Comparison of ENCODE assay signal across 26 cellular contexts in genomic region chr5:155886311-155887031, GRCh38.
DNase-seq lines count a peak whose midpoint lies in the region; ATAC-seq and TF ChIP-seq lines count a peak whose summit lies in the region.
"Had no signal": no experiment of that assay in that cellular context is flagged by ENCODE, and none has a peak within 500 bp of the region (broad histone marks: within the 10 kb centered on the region; RNA-seq: fewer than 3 reads in every experiment).

No MANE protein-coding gene starts in this region.

- H2BK120ac ChIP-seq in mesendoderm (ENCODE audit: low read depth, low read length) (no peak overlapping the region), trophoblast cell (ENCODE audit: insufficient read depth, low read length, poor library complexity) (no peak overlapping the region)

- POLR2A ChIA-PET in WTC11 (lab: Charles Lee) = no interaction called here
- POLR2A ChIA-PET in naive thymus-derived CD4-positive, alpha-beta T cell (lab: Charles Lee) = no interaction called here

- TF ChIP-seq CTCF in WTC11 (IDR thresholded peaks at IDR 0.05) = no peak

- CTCF ChIA-PET in WTC11 (lab: Charles Lee) = no interaction called here
- CTCF ChIA-PET in naive thymus-derived CD4-positive, alpha-beta T cell (lab: Charles Lee) = no interaction called here

- H4K12ac ChIP-seq in trophoblast cell (ENCODE audit: low read depth, low read length) = no peak overlapping the region

- no peak overlapping the region for H3K27ac Mint-ChIP-seq in WTC11
- no peak overlapping the region for H3K27ac Mint-ChIP-seq in activated T-cell treated with anti-CD3 and anti-CD28 coated beads, Interleukin-2, amount 50 U/mL, for 72 hours
- no peak overlapping the region for H3K27ac Mint-ChIP-seq in naive thymus-derived CD4-positive, alpha-beta T cell
- H3K27ac Mint-ChIP-seq: CD4-positive, alpha-beta T cell had no signal

- H3K18ac ChIP-seq in mesendoderm (ENCODE audit: low read length) = no peak overlapping the region
- no peak overlapping the region for H3K18ac ChIP-seq in trophoblast cell (ENCODE audit: low read length)

- no CpG with 5 or more reads among the region's 13 CpGs for WGBS in mesendoderm (ENCODE audit: extremely low coverage, insufficient coverage, low lambda C conversion rate)
- WGBS in trophoblast cell (ENCODE audit: extremely low coverage, insufficient coverage, insufficient read length) = no CpG with 5 or more reads among the region's 13 CpGs

- H3K4me1 ChIP-seq in mesendoderm (ENCODE audit: control insufficient read depth, low read depth, low read length) (no peaks in the 10 kb centered on the region), trophoblast cell (ENCODE audit: control insufficient read depth in 1 of 2, insufficient read depth in 2 of 2, low read length in 2 of 2) (no peaks in the 10 kb centered on the region)
- peaks cover 0 to 3% of the 10 kb centered on the region in 2 donors for H3K4me1 ChIP-seq in naive thymus-derived CD4-positive, alpha-beta T cell (ENCODE audit: control insufficient read depth in 2 of 2, insufficient read depth in 2 of 2, low read length in 2 of 2)
- H3K4me1 ChIP-seq: Peyer's patch had no signal

- H3K4me3 Mint-ChIP-seq in WTC11 = no peak overlapping the region
- H3K4me3 Mint-ChIP-seq in activated T-cell treated with anti-CD3 and anti-CD28 coated beads, Interleukin-2, amount 50 U/mL, for 72 hours = no peak overlapping the region
- H3K4me3 Mint-ChIP-seq in naive thymus-derived CD4-positive, alpha-beta T cell = no peak overlapping the region
- H3K4me3 Mint-ChIP-seq: CD4-positive, alpha-beta T cell had no signal

- DNase-seq in AG08395 (ENCODE audit: low spot score) = peak; percentile 4
- peak; percentile 5 for DNase-seq in M059J (ENCODE audit: low read depth)
- DNase-seq in WTC11 (ENCODE audit: low spot score) = no peak
- peak; percentile 35 for DNase-seq in mesendoderm
- DNase-seq in trophoblast cell = no peak
- no peak for DNase-seq in activated T-cell treated with anti-CD3 and anti-CD28 coated beads, Interleukin-2, amount 50 U/mL, for 72 hours
- DNase-seq in naive thymus-derived CD4-positive, alpha-beta T cell = no peak
- DNase-seq: 8988T; ACHN; AML-193; CD4-positive, alpha-beta T cell; GOT3; NCI-H1092 treated with DMSO at 0.1 percent for 48 hours; NCI-H1436 treated with DMSO at 0.1 percent for 48 hours; NCI-H1930; NCI-H2107; NCI-H446 treated with DMSO at 0.1 percent for 48 hours; NCI-H526 treated with DMSO at 0.1 percent for 48 hours; OCI-M1; Peyer's patch; SHP77 treated with DMSO at 0.1 percent for 48 hours; SK-N-SH had no signal

- no peak overlapping the region for H3K23ac ChIP-seq in mesendoderm (ENCODE audit: low read length)
- H3K23ac ChIP-seq in trophoblast cell (ENCODE audit: low read length) = no peak overlapping the region

- no peaks in the 10 kb centered on the region for H3K4me1 Mint-ChIP-seq in WTC11
- no peaks in the 10 kb centered on the region for H3K4me1 Mint-ChIP-seq in activated T-cell treated with anti-CD3 and anti-CD28 coated beads, Interleukin-2, amount 50 U/mL, for 72 hours (ENCODE audit: low read depth)
- no peaks in the 10 kb centered on the region for H3K4me1 Mint-ChIP-seq in naive thymus-derived CD4-positive, alpha-beta T cell

- H3K79me1 ChIP-seq in mesendoderm (ENCODE audit: low read length) (no peaks in the 10 kb centered on the region), trophoblast cell (ENCODE audit: low read length) (no peaks in the 10 kb centered on the region)

- H3K4me3 ChIP-seq in mesendoderm (ENCODE audit: low read length) (no peak overlapping the region), trophoblast cell (ENCODE audit: low read depth, low read length) (no peak overlapping the region)
- H3K4me3 ChIP-seq in naive thymus-derived CD4-positive, alpha-beta T cell (ENCODE audit: low read length) = no peak overlapping the region
- H3K4me3 ChIP-seq: BLaER1 treated with 17β-estradiol and CSF1 and Interleukin-3, amounts not matched to agents 10 nM and 100 nM; GM12878; Peyer's patch had no signal

- no peak overlapping the region for H4K91ac ChIP-seq in trophoblast cell (ENCODE audit: low read depth, low read length)

- no peak overlapping the region for H3K4ac ChIP-seq in mesendoderm (ENCODE audit: low read depth, low read length)
- no peak overlapping the region for H3K4ac ChIP-seq in trophoblast cell (ENCODE audit: low read depth, low read length)

- H3K14ac ChIP-seq in trophoblast cell (ENCODE audit: low read length) = no peak overlapping the region

- no peak overlapping the region for H3K56ac ChIP-seq in mesendoderm (ENCODE audit: low read length)

- no peak overlapping the region for H2BK12ac ChIP-seq in trophoblast cell (ENCODE audit: low read length)

- no peaks in the 10 kb centered on the region for H3K9me3 ChIP-seq in trophoblast cell (ENCODE audit: insufficient read depth, low read depth, low read length)
- no peaks in the 10 kb centered on the region for H3K9me3 ChIP-seq in naive thymus-derived CD4-positive, alpha-beta T cell (ENCODE audit: control insufficient read depth in 2 of 3, low read length in 3 of 3)
- H3K9me3 ChIP-seq: BLaER1 treated with 17β-estradiol and CSF1 and Interleukin-3, amounts not matched to agents 10 nM and 100 nM; Peyer's patch; SK-N-SH had no signal

- H4K5ac ChIP-seq in mesendoderm (ENCODE audit: low read length) = no peak overlapping the region

- H2AFZ ChIP-seq in trophoblast cell (ENCODE audit: insufficient read depth, low read length, poor library complexity) = no peak overlapping the region

- H3K79me2 ChIP-seq in mesendoderm (ENCODE audit: control insufficient read depth, insufficient read depth, low read length) (no peaks in the 10 kb centered on the region), trophoblast cell (ENCODE audit: control insufficient read depth, insufficient read depth, low read length, poor library complexity) (no peaks in the 10 kb centered on the region)

- H2AK5ac ChIP-seq in mesendoderm (ENCODE audit: low read length) = no peak overlapping the region
- H2AK5ac ChIP-seq in trophoblast cell (ENCODE audit: low read length) = no peak overlapping the region

- no peaks in the 10 kb centered on the region for H3K36me3 Mint-ChIP-seq in WTC11
- no peaks in the 10 kb centered on the region for H3K36me3 Mint-ChIP-seq in activated T-cell treated with anti-CD3 and anti-CD28 coated beads, Interleukin-2, amount 50 U/mL, for 72 hours (ENCODE audit: insufficient read depth in 2 of 2)
- H3K36me3 Mint-ChIP-seq in naive thymus-derived CD4-positive, alpha-beta T cell = no peaks in the 10 kb centered on the region

- no peak overlapping the region for H3K4me2 ChIP-seq in mesendoderm (ENCODE audit: low read length)
- no peak overlapping the region for H3K4me2 ChIP-seq in trophoblast cell (ENCODE audit: low read length)
- H3K4me2 ChIP-seq: BLaER1 treated with 17β-estradiol and CSF1 and Interleukin-3, amounts not matched to agents 10 nM and 100 nM; SK-N-SH had no signal

- H3K9me3 Mint-ChIP-seq in WTC11 = no peaks in the 10 kb centered on the region
- H3K9me3 Mint-ChIP-seq in activated T-cell treated with anti-CD3 and anti-CD28 coated beads, Interleukin-2, amount 50 U/mL, for 72 hours = no peaks in the 10 kb centered on the region
- H3K9me3 Mint-ChIP-seq in naive thymus-derived CD4-positive, alpha-beta T cell = no peaks in the 10 kb centered on the region
- H3K9me3 Mint-ChIP-seq: CD4-positive, alpha-beta T cell had no signal

- no peak overlapping the region for H2BK5ac ChIP-seq in mesendoderm (ENCODE audit: low read length)
- H2BK5ac ChIP-seq in trophoblast cell (ENCODE audit: low read depth, low read length, poor library complexity) = no peak overlapping the region

- peak; percentile 57; the same call in 1 of the 2 replicates for ATAC-seq in WTC11
- no peak for ATAC-seq in GM18873 (IDR thresholded peaks at IDR 0.05; ENCODE audit: low FRiP score, unreplicated experiment)
- ATAC-seq in activated T-cell treated with anti-CD3 and anti-CD28 coated beads, Interleukin-2, amount 50 U/mL, for 72 hours (replicated peaks in 1 of 2) = no peak
- ATAC-seq in naive thymus-derived CD4-positive, alpha-beta T cell = no peak
- ATAC-seq: GM12878, HCT116 had no signal

- H3K36me3 ChIP-seq in mesendoderm (ENCODE audit: control insufficient read depth, insufficient read depth, low read length) = no peaks in the 10 kb centered on the region
- H3K36me3 ChIP-seq in trophoblast cell (ENCODE audit: control insufficient read depth in 1 of 2, insufficient read depth in 2 of 2, low read length in 2 of 2) = no peaks in the 10 kb centered on the region
- no peaks in the 10 kb centered on the region for H3K36me3 ChIP-seq in naive thymus-derived CD4-positive, alpha-beta T cell (ENCODE audit: control insufficient read depth in 2 of 3, insufficient read depth in 3 of 3, low read length in 3 of 3)
- H3K36me3 ChIP-seq: BLaER1 treated with 17β-estradiol and CSF1 and Interleukin-3, amounts not matched to agents 10 nM and 100 nM; Peyer's patch had no signal

- H3K27me3 ChIP-seq in mesendoderm (ENCODE audit: insufficient read depth, low read length, poor library complexity) (no peaks in the 10 kb centered on the region), trophoblast cell (ENCODE audit: insufficient read depth, low read length) (no peaks in the 10 kb centered on the region)
- H3K27me3 ChIP-seq in naive thymus-derived CD4-positive, alpha-beta T cell (ENCODE audit: control insufficient read depth in 2 of 2, insufficient read depth in 2 of 2, low read length in 2 of 2) = no peaks in the 10 kb centered on the region
- H3K27me3 ChIP-seq: BLaER1 treated with 17β-estradiol and CSF1 and Interleukin-3, amounts not matched to agents 10 nM and 100 nM; Peyer's patch had no signal

- H2BK15ac ChIP-seq in mesendoderm (replicated peaks; ENCODE audit: low read depth) = no peak overlapping the region

- H4K8ac ChIP-seq in mesendoderm (ENCODE audit: low read depth, low read length) (no peak overlapping the region), trophoblast cell (ENCODE audit: low read depth, low read length) (no peak overlapping the region)

- intact Hi-C loops in naive thymus-derived CD4-positive, alpha-beta T cell (cut with micrococcal nuclease) = no loop called here

- H3K27me3 Mint-ChIP-seq in WTC11 (ENCODE audit: low read depth) = no peaks in the 10 kb centered on the region
- H3K27me3 Mint-ChIP-seq in activated T-cell treated with anti-CD3 and anti-CD28 coated beads, Interleukin-2, amount 50 U/mL, for 72 hours (ENCODE audit: low read depth) = peaks cover 9% of the 10 kb centered on the region
- H3K27me3 Mint-ChIP-seq in naive thymus-derived CD4-positive, alpha-beta T cell = peaks cover 0 to 21% (median 6%) of the 10 kb centered on the region in 5 donors
- H3K27me3 Mint-ChIP-seq: CD4-positive, alpha-beta T cell had no signal

- H3K9ac ChIP-seq in mesendoderm (ENCODE audit: low read length) (no peak overlapping the region), trophoblast cell (ENCODE audit: low read length) (no peak overlapping the region)
- H3K9ac ChIP-seq: BLaER1 treated with 17β-estradiol and CSF1 and Interleukin-3, amounts not matched to agents 10 nM and 100 nM; SK-N-SH had no signal

- no peak overlapping the region for H3K27ac ChIP-seq in mesendoderm (ENCODE audit: low read depth, low read length)
- H3K27ac ChIP-seq in trophoblast cell (ENCODE audit: low read depth, low read length) = no peak overlapping the region
- no peak overlapping the region for H3K27ac ChIP-seq in naive thymus-derived CD4-positive, alpha-beta T cell (ENCODE audit: low read depth, low read length)
- H3K27ac ChIP-seq: BLaER1 treated with 17β-estradiol and CSF1 and Interleukin-3, amounts not matched to agents 10 nM and 100 nM; Peyer's patch had no signal

TF ChIP-seq in WTC11, 78 proteins besides CTCF, POLR2A, EP300 and RAD21 (continues in another document):
- no peak for TF ChIP-seq GABPB1 (CRISPR knock-in tag; IDR thresholded peaks at IDR 0.05)

Comparison
In these comparisons a context has a peak if more than half of its experiments do, and no peak if none do; other contexts are left out.
1. DNase-seq: peak in AG08395 (single experiment), M059J (single experiment) and mesendoderm (single experiment); none in WTC11 (single experiment), trophoblast cell (0 of 2), activated T-cell treated with anti-CD3 and anti-CD28 coated beads, Interleukin-2, amount 50 U/mL, for 72 hours (0 of 2) and naive thymus-derived CD4-positive, alpha-beta T cell (0 of 9).